ENCODE assay signal across 22 cellular contexts in the genomic region with DNA sequence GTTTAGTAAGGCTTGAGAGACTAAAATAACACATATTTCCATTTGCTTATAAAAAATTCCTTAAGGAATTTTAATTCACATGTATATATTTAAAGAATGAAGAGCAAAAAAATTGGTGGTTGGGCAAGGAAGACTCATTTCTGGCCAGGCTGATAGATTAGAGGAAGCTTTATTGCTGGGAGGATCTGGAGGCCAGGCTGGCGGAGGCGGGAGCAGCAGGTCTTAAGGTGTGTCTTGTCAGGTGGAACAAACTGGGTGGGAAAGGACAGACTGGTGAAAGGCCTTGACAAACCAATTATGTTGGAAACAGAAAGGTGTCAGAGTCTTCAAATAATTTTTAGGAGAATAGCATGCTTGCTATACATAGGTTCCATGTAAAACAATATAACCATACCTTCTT.
"Had no signal": no experiment of that assay in that cellular context is flagged by ENCODE, and none has a peak within 500 bp of the region (broad histone marks: within the 10 kb centered on the region; RNA-seq: fewer than 3 reads in every experiment).

No MANE protein-coding gene starts in this region.

- DNase-seq: colonic mucosa; cortex of kidney; dermis blood vessel endothelial cell; dorsolateral prefrontal cortex; effector CD4-positive, alpha-beta T cell; effector CD8-positive, alpha-beta T cell; effector memory CD4-positive, alpha-beta T cell; effector memory CD8-positive, alpha-beta T cell; endodermal cell; erythroblast; esophagus squamous epithelium; foreskin fibroblast; foreskin keratinocyte; foreskin melanocyte; gastrocnemius medialis; glutamatergic neuron; head of caudate nucleus; heart left ventricle; heart right ventricle had no signal

- H3K4me3 Mint-ChIP-seq: dendritic cell treated with granulocyte-macrophage colony-stimulating factor and Interleukin-4, amounts not matched to agents 40 ng/mL and 50 ng/mL, for 4 days; effector memory CD8-positive, alpha-beta T cell; endodermal cell had no signal

- H3K9me3 Mint-ChIP-seq: endodermal cell had no signal

- H3K27me3 Mint-ChIP-seq: dendritic cell treated with granulocyte-macrophage colony-stimulating factor and Interleukin-4, amounts not matched to agents 40 ng/mL and 50 ng/mL, for 4 days; effector memory CD8-positive, alpha-beta T cell had no signal

- ATAC-seq: effector memory CD8-positive, alpha-beta T cell; esophagus mucosa; foreskin keratinocyte; gastrocnemius medialis; gastroesophageal sphincter; heart left ventricle; heart right ventricle had no signal

- H3K27ac Mint-ChIP-seq: dendritic cell treated with granulocyte-macrophage colony-stimulating factor and Interleukin-4, amounts not matched to agents 40 ng/mL and 50 ng/mL, for 4 days; effector memory CD8-positive, alpha-beta T cell; endodermal cell had no signal
